Comparison of ENCODE assay signal across 15 cellular contexts in genomic region chr12:78157199-78157598, GRCh38.
"Had no signal": no experiment of that assay in that cellular context is flagged by ENCODE, and none has a peak within 500 bp of the region (broad histone marks: within the 10 kb centered on the region; RNA-seq: fewer than 3 reads in every experiment).

No MANE protein-coding gene starts in this region.

- H3K27ac ChIP-seq: brain microvascular endothelial cell, heart left ventricle, parathyroid adenoma, vagina had no signal

- H3K27me3 ChIP-seq: brain microvascular endothelial cell, heart left ventricle, vagina had no signal

- H3K9ac ChIP-seq: parathyroid adenoma had no signal

- H3K4me1 ChIP-seq: heart left ventricle, vagina had no signal

- H3K9me3 ChIP-seq: heart left ventricle, vagina had no signal

- DNase-seq: activated CD4-positive, alpha-beta T cell treated with anti-CD3 and anti-CD28 coated beads, Interleukin-2, amount 50 U/mL, for 48 hours; activated CD8-positive, alpha-beta memory T cell treated with anti-CD3 and anti-CD28 coated beads, Interleukin-2, amount 10 ng/mL, durations not matched to agents 7 days and 5 days; activated effector memory CD4-positive, alpha-beta T cell treated with anti-CD3 and anti-CD28 coated beads, Interleukin-2, amount 50 U/mL, for 16 hours; activated T-cell treated with anti-CD3 and anti-CD28 coated beads, Interleukin-2, amount 50 U/mL, for 24 hours; amygdala; brain microvascular endothelial cell; dermis blood vessel endothelial cell; heart left ventricle; kidney; left ventricle myocardium superior; retina had no signal

- H3K79me2 ChIP-seq: parathyroid adenoma had no signal

- ATAC-seq: activated CD4-positive, CD25-positive, alpha-beta regulatory T cell treated with anti-CD3 and anti-CD28 coated beads, Interleukin-2, amount 50 U/mL, for 24 hours; activated CD8-positive, alpha-beta memory T cell treated with anti-CD3 and anti-CD28 coated beads, Interleukin-2, amount 10 ng/mL, durations not matched to agents 7 days and 5 days; esophagus mucosa; heart left ventricle; left ventricle myocardium superior had no signal

- H2AFZ ChIP-seq: parathyroid adenoma had no signal

- H3K4me3 ChIP-seq: heart left ventricle, vagina had no signal

- H3K36me3 ChIP-seq: heart left ventricle, vagina had no signal
